8 cellular contexts compared by ENCODE assay signal in the genomic region with DNA sequence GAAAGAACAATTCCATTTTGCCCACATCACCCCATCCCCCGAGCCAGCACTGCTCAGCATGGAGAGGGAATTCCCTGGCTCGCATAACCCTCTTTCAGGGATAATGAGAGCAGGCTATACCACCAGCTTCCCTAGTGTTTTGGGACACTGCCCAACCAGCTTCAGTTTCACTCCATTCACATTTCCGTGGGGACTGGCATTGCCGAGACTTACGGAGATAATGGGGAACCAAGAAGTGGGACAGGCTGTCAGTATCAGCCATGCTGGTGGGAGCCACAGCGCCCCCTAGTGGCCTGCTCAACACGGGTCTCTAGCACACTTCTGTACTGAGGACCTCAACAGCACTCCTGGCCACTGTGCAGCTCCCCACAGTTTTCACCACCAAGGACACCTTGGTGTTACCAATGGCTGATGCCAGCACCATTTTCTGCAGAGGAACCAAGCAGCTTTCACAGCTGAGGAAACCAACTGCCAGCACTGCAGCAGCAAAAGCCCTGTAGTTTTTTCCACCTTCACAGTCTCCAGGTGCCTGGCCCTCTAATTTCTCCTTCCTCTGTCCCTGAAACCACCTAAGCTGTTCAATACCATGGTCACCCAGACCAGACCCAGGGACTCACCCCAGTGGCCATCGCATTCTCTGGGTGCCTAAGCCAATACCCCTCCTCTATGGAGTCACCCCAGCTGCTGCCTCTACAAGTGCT. TPM values are rescaled to one million over a fixed set of nuclear protein-coding genes. Genes with fewer than 3 reads are reported as not detected.
DNase-seq lines count a peak whose midpoint lies in the region; ATAC-seq and TF ChIP-seq lines count a peak whose summit lies in the region.

No MANE protein-coding gene starts in this region.

- H3K9me3 Mint-ChIP-seq in MCF 10A (ENCODE audit: unreplicated experiment): no peaks in the 10 kb centered on the region
- H3K9me3 Mint-ChIP-seq in immature natural killer cell: peaks cover 0 to 6% (median 0%) of the 10 kb centered on the region in 6 donors

- ATAC-seq in GM19395 (IDR thresholded peaks at IDR 0.05; ENCODE audit: unreplicated experiment) (peak; percentile 63), GM19328 (IDR thresholded peaks at IDR 0.05; ENCODE audit: unreplicated experiment) (no peak)

- no TSS peak for BruUV-seq in MCF 10A (replicated peaks; lab: Mats Ljungman, UMichigan)

- intact Hi-C loops in MCF 10A (cut with micrococcal nuclease): loop anchor here (1.0 kb wide), 2 partner anchors 35 to 75 kb away; no protein-coding TSS in a partner anchor

- TF ChIP-seq CTCF in AG04450 (IDR thresholded peaks at IDR 0.05; ENCODE audit: low read depth, low read length) (peak; percentile 81), VCaP (conservative IDR thresholded peaks at IDR 0.05) (peak; percentile 79), MCF 10A (IDR thresholded peaks at IDR 0.05; ENCODE audit: unreplicated experiment) (peak; percentile 87)

- no peak for DNase-seq in AG04450 (ENCODE audit: low read depth, low spot score)
- DNase-seq in NCI-H146 (lab: John Stamatoyannopoulos, UW): peak; percentile 38
- DNase-seq in MCF 10A (ENCODE audit: unreplicated experiment): peak; percentile 80
- DNase-seq in immature natural killer cell: peak; percentile 52 to 62 (median 60)
- peak; percentile 84 for DNase-seq in stimulated activated CD4-positive, alpha-beta T cell treated with anti-CD3 and anti-CD28 coated beads, Interleukin-12 subunit alpha, Interleukin-12 subunit beta, amount 100 ng/mL, for 4 hours

- H3K27ac ChIP-seq in AG04450 (ENCODE audit: low read depth, low read length) (no peak overlapping the region), VCaP (no peak overlapping the region)

- no peaks in the 10 kb centered on the region for H3K27me3 ChIP-seq in AG04450 (ENCODE audit: control insufficient read depth, insufficient read depth, low read length)

- H3K27me3 Mint-ChIP-seq in MCF 10A (ENCODE audit: insufficient read depth, unreplicated experiment) (peaks cover 26% of the 10 kb centered on the region), immature natural killer cell (ENCODE audit: low read depth in 3 of 3) (peaks cover 0 to 4% (median 0%) of the 10 kb centered on the region in 3 donors)

- H3K4me1 Mint-ChIP-seq in MCF 10A (ENCODE audit: insufficient read depth, unreplicated experiment): no peaks in the 10 kb centered on the region
- H3K4me1 Mint-ChIP-seq in immature natural killer cell: peaks cover 7 to 12% of the 10 kb centered on the region in 2 donors

- H3K4me3 Mint-ChIP-seq in MCF 10A (ENCODE audit: unreplicated experiment): no peak overlapping the region
- H3K4me3 Mint-ChIP-seq in immature natural killer cell: no peak overlapping the region

- peak overlapping the region; percentile 13; the same call in 1 of the 2 replicates for H3K4me3 ChIP-seq in AG04450 (ENCODE audit: low read depth, low read length)

- POLR2A ChIA-PET in AG04450 (lab: Yijun Ruan, JAX) (interaction anchor here (0.6 kb wide), 1 partner anchor 44 kb away, joined by 9 read pairs; no protein-coding TSS in a partner anchor), MCF 10A (lab: Yijun Ruan, JAX) (interaction anchor here (0.9 kb wide), 1 partner anchor 26 kb away, joined by 4 read pairs; no protein-coding TSS in a partner anchor)

- H3K36me3 Mint-ChIP-seq in MCF 10A (ENCODE audit: insufficient read depth, unreplicated experiment): no peaks in the 10 kb centered on the region
- peaks cover 3 to 15% (median 11%) of the 10 kb centered on the region in 3 donors for H3K36me3 Mint-ChIP-seq in immature natural killer cell

- H3K9me3 ChIP-seq in AG04450 (ENCODE audit: control insufficient read depth, insufficient read depth, low read length): peaks cover 4% of the 10 kb centered on the region; the same call in 1 of the 2 replicates

- no peak overlapping the region for H3K27ac Mint-ChIP-seq in MCF 10A (ENCODE audit: low read depth, unreplicated experiment)
- no peak overlapping the region for H3K27ac Mint-ChIP-seq in immature natural killer cell

- CTCF ChIA-PET in AG04450 (lab: Charles Lee) (interaction anchor here (0.6 to 1.8 kb wide), 28 partner anchors 9 to 209 kb away, joined by 3 to 17 read pairs (median 4); a partner anchor contains a TSS), MCF 10A (lab: Yijun Ruan, JAX) (interaction anchor here (0.6 to 2.9 kb wide), 27 partner anchors 11 to 607 kb away, joined by 3 to 17 read pairs (median 5); a partner anchor contains a TSS)

RNA-seq across cellular contexts. Expression of a gene that starts 23.7 kb away (rescaled TPM):
- polyA plus RNA-seq in AG04450 (2011; rRNA removed) (1.5 and 1.6 TPM in 2 replicates), immature natural killer cell (1 to 10 TPM; 3.0 to 9.0 (median 4.4) TPM)
- polyA minus RNA-seq in AG04450 (2011; rRNA and poly(A)+ RNA removed): 1.3 and 2.7 TPM in 2 replicates
- 0.39 TPM in 1 of 2 replicates, not detected in the other for total RNA-seq in MCF 10A (2022)

RNA-seq across cellular contexts. Expression of a gene that starts 33.9 kb away (rescaled TPM):
- not detected in 2 replicates for polyA plus RNA-seq in AG04450 (2011; rRNA removed)
- polyA minus RNA-seq in AG04450 (2011; rRNA and poly(A)+ RNA removed): not detected in 2 replicates
- total RNA-seq in MCF 10A (2022): not detected in 2 replicates
- 100 to 1,000 TPM; 104 to 179 (median 106) TPM for polyA plus RNA-seq in immature natural killer cell

Comparison
In these comparisons a context has a peak if more than half of its experiments do, and no peak if none do; other contexts are left out.
1. RNA of a gene that starts 33.9 kb away (polyA plus RNA-seq): 104 to 179 TPM in immature natural killer cell; not detected in AG04450; every median in the first group is over 10 times any median in the second.
2. Peak in every context shown above with its lines, with median percentiles within 50 percentile points of each other: CTCF ChIP-seq.